In the genomic region with DNA sequence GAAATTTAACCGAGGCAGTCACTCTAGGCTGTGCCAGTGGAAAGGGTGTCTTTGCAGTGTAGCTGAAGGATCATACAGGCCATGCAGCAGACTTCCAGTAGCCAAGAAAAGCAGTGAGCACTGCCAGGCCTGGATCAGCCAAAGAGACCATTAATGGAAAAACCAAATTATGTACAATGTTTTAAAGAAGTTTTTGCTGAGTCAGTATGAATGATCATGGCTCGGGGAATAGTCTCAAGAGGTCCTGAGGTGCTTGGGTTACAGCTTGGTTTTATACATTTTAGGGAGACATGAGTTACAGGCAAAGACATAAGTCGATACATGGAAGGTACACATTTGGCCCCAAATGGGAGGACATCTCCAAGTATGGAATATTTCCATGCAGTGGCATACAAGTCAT, we compare ENCODE assay signal across 2 cellular contexts.
TF ChIP-seq lines count a peak whose summit lies in the region.

No MANE protein-coding gene starts in this region.

TF ChIP-seq in HepG2, 621 proteins besides CTCF, POLR2A, EP300 and RAD21:
- TF ChIP-seq, protein P1, sequence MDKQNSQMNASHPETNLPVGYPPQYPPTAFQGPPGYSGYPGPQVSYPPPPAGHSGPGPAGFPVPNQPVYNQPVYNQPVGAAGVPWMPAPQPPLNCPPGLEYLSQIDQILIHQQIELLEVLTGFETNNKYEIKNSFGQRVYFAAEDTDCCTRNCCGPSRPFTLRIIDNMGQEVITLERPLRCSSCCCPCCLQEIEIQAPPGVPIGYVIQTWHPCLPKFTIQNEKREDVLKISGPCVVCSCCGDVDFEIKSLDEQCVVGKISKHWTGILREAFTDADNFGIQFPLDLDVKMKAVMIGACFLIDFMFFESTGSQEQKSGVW (CRISPR knock-in tag; IDR thresholded peaks at IDR 0.05; ENCODE audit: borderline replicate concordance) = no peak
- TF ChIP-seq HOXA5 (CRISPR knock-in tag; IDR thresholded peaks at IDR 0.05) (no peak), RFX5 (IDR thresholded peaks at IDR 0.05; ENCODE audit: low read depth, low read length) (no peak), MAFF (IDR thresholded peaks at IDR 0.05; ENCODE audit: low read depth, low read length) (peak; percentile 89), MAFK (conservative IDR thresholded peaks at IDR 0.05 in 1 of 2, IDR thresholded peaks at IDR 0.05 in 1 of 2; ENCODE audit: low read length in 2 of 2) (peak; percentile 89 to 93), HOXA9 (CRISPR knock-in tag; IDR thresholded peaks at IDR 0.05; ENCODE audit: borderline replicate concordance) (no peak), RBM39 (IDR thresholded peaks at IDR 0.05; ENCODE audit: low read depth, low read length, poor library complexity, severe bottlenecking) (no peak), ZNF335 (CRISPR knock-in tag; IDR thresholded peaks at IDR 0.05) (no peak), MEIS1 (CRISPR knock-in tag; IDR thresholded peaks at IDR 0.05; ENCODE audit: borderline replicate concordance) (no peak), NR2F1 (CRISPR knock-in tag; IDR thresholded peaks at IDR 0.05) (no peak), NFKBIZ (CRISPR knock-in tag; IDR thresholded peaks at IDR 0.05) (no peak), MAF1 (CRISPR knock-in tag; IDR thresholded peaks at IDR 0.05; ENCODE audit: borderline replicate concordance) (no peak)
- TF ChIP-seq, protein P2, sequence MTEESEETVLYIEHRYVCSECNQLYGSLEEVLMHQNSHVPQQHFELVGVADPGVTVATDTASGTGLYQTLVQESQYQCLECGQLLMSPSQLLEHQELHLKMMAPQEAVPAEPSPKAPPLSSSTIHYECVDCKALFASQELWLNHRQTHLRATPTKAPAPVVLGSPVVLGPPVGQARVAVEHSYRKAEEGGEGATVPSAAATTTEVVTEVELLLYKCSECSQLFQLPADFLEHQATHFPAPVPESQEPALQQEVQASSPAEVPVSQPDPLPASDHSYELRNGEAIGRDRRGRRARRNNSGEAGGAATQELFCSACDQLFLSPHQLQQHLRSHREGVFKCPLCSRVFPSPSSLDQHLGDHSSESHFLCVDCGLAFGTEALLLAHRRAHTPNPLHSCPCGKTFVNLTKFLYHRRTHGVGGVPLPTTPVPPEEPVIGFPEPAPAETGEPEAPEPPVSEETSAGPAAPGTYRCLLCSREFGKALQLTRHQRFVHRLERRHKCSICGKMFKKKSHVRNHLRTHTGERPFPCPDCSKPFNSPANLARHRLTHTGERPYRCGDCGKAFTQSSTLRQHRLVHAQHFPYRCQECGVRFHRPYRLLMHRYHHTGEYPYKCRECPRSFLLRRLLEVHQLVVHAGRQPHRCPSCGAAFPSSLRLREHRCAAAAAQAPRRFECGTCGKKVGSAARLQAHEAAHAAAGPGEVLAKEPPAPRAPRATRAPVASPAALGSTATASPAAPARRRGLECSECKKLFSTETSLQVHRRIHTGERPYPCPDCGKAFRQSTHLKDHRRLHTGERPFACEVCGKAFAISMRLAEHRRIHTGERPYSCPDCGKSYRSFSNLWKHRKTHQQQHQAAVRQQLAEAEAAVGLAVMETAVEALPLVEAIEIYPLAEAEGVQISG (CRISPR knock-in tag; IDR thresholded peaks at IDR 0.05) = no peak

TF ChIP-seq in K562, 482 proteins besides CTCF, POLR2A, EP300 and RAD21 (continued from another document):
- TF ChIP-seq, protein P3, sequence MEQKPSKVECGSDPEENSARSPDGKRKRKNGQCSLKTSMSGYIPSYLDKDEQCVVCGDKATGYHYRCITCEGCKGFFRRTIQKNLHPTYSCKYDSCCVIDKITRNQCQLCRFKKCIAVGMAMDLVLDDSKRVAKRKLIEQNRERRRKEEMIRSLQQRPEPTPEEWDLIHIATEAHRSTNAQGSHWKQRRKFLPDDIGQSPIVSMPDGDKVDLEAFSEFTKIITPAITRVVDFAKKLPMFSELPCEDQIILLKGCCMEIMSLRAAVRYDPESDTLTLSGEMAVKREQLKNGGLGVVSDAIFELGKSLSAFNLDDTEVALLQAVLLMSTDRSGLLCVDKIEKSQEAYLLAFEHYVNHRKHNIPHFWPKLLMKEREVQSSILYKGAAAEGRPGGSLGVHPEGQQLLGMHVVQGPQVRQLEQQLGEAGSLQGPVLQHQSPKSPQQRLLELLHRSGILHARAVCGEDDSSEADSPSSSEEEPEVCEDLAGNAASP (IDR thresholded peaks at IDR 0.05) = no peak
- TF ChIP-seq ZNF707 (CRISPR knock-in tag; conservative IDR thresholded peaks at IDR 0.05) (no peak), GTF2A2 (tag; IDR thresholded peaks at IDR 0.05) (no peak), MAFF (IDR thresholded peaks at IDR 0.05; ENCODE audit: low read length) (peak; percentile 77), C11orf30 (IDR thresholded peaks at IDR 0.05; ENCODE audit: low read depth) (peak; percentile 80), ZNF384 (IDR thresholded peaks at IDR 0.05; ENCODE audit: low read depth, low read length) (no peak), ETS2 (tag; IDR thresholded peaks at IDR 0.05; ENCODE audit: borderline replicate concordance, poor library complexity, severe bottlenecking) (no peak), ILK (tag; IDR thresholded peaks at IDR 0.05; ENCODE audit: borderline replicate concordance, low read depth) (no peak), KDM1A (IDR thresholded peaks at IDR 0.05) (no peak), MAFK (IDR thresholded peaks at IDR 0.05; ENCODE audit: low read length) (peak; percentile 74; the same call in 1 of the 2 replicates), MAFG (tag; conservative IDR thresholded peaks at IDR 0.05) (peak; percentile 74), ZNF316 (IDR thresholded peaks at IDR 0.05) (peak; percentile 90)
- TF ChIP-seq, protein P4, sequence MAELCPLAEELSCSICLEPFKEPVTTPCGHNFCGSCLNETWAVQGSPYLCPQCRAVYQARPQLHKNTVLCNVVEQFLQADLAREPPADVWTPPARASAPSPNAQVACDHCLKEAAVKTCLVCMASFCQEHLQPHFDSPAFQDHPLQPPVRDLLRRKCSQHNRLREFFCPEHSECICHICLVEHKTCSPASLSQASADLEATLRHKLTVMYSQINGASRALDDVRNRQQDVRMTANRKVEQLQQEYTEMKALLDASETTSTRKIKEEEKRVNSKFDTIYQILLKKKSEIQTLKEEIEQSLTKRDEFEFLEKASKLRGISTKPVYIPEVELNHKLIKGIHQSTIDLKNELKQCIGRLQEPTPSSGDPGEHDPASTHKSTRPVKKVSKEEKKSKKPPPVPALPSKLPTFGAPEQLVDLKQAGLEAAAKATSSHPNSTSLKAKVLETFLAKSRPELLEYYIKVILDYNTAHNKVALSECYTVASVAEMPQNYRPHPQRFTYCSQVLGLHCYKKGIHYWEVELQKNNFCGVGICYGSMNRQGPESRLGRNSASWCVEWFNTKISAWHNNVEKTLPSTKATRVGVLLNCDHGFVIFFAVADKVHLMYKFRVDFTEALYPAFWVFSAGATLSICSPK (IDR thresholded peaks at IDR 0.05; ENCODE audit: borderline replicate concordance) = no peak
